ENCODE assay signal across 35 cellular contexts in the genomic region with DNA sequence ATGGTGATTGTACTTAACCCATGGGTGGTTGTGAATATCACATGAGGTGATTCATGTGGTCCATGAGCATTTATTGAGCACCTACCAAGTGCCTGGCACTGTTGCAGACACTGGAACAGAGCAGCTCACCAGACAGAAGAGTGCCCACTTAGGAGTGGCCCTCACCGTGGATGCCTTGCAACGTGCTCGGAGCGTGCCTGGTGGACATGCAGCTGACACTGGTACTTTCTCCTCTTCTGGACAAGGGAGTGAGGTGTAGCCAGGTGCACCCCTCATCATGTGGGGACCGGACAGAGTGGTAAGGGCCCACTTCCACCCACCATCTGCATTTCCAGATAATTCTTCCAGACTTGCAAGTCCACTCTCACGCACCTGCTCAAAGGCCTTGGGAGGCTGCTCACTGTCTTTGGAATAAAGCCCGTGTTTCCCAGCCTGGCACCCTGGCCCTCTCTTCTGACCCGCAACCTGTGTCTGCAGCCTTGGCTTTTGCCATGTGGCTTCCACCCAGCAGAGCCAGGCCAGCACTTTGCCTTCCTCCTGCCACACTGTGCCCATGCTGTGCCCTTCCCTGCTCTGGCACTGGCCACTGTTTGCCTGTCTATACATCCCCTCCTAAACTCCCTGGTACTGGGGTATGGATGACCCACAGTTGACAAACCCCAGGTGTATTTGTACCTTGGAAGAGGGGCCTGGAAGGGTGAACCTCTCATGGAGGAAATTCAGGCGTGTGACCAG.
"Had no signal": no experiment of that assay in that cellular context is flagged by ENCODE, and none has a peak within 500 bp of the region (broad histone marks: within the 10 kb centered on the region; RNA-seq: fewer than 3 reads in every experiment).

No MANE protein-coding gene starts in this region.

- H3K36me3 ChIP-seq: ascending aorta, brain microvascular endothelial cell, colonic mucosa, gastrocnemius medialis, neural progenitor cell, ovary, thoracic aorta, vagina had no signal

- H3K4me1 Mint-ChIP-seq: activated naive CD4-positive, alpha-beta T cell treated with anti-CD3 and anti-CD28 coated beads, Interleukin-2, amount 10 ng/mL, durations not matched to agents 7 days and 5 days; naive thymus-derived CD8-positive, alpha-beta T cell; neural progenitor cell had no signal

- H3K27ac Mint-ChIP-seq: activated CD4-positive, alpha-beta memory T cell treated with anti-CD3 and anti-CD28 coated beads for 36 hours; activated naive CD4-positive, alpha-beta T cell treated with anti-CD3 and anti-CD28 coated beads, Interleukin-2, amount 10 ng/mL, durations not matched to agents 7 days and 5 days; activated naive CD8-positive, alpha-beta T cell treated with anti-CD3 and anti-CD28 coated beads, Interleukin-2, amount 10 ng/mL, durations not matched to agents 7 days and 5 days; activated T-helper 1 cell treated with anti-CD3 and anti-CD28 coated beads, Interleukin-12 subunit alpha, Interleukin-12 subunit beta, Interleukin-2, Interleukin-4 antibody, amounts not matched to agents 30 ng/mL and 10 ng/mL and 1 ng/mL, durations not matched to agents 14 hours and 24 hours and 36 hours; effector memory CD8-positive, alpha-beta T cell; progenitor cell of endocrine pancreas; stimulated activated naive CD8-positive, alpha-beta T cell treated with anti-CD3 and anti-CD28 coated beads, Interleukin-15, Interleukin-2, amounts not matched to agents 100 ng/mL and 50 ng/mL, for 24 hours; T-helper 1 cell treated with Interleukin-12 subunit alpha and Interleukin-12 subunit beta and Interleukin-4 antibody, amounts not matched to agents 30 μg/mL and 1 μg/mL, for 36 hours had no signal

- H3K4me3 ChIP-seq: ascending aorta, colonic mucosa, dorsolateral prefrontal cortex, gastrocnemius medialis, hepatocyte, neural progenitor cell, ovary, smooth muscle cell, thoracic aorta, vagina had no signal

- H3K27me3 ChIP-seq: ascending aorta, brain microvascular endothelial cell, colonic mucosa, dorsolateral prefrontal cortex, gastrocnemius medialis, hepatocyte, neural progenitor cell, ovary, vagina had no signal

- ATAC-seq: effector memory CD8-positive, alpha-beta T cell; gastrocnemius medialis; left cardiac atrium; naive thymus-derived CD8-positive, alpha-beta T cell; sciatic nerve had no signal

- H3K9me3 Mint-ChIP-seq: activated CD4-positive, alpha-beta memory T cell treated with anti-CD3 and anti-CD28 coated beads for 36 hours; activated naive CD4-positive, alpha-beta T cell treated with anti-CD3 and anti-CD28 coated beads, Interleukin-2, amount 10 ng/mL, durations not matched to agents 7 days and 5 days; activated naive CD8-positive, alpha-beta T cell treated with anti-CD3 and anti-CD28 coated beads, Interleukin-2, amount 10 ng/mL, durations not matched to agents 7 days and 5 days; activated T-helper 1 cell treated with anti-CD3 and anti-CD28 coated beads, Interleukin-12 subunit alpha, Interleukin-12 subunit beta, Interleukin-2, Interleukin-4 antibody, amounts not matched to agents 30 ng/mL and 10 ng/mL and 1 ng/mL, durations not matched to agents 14 hours and 24 hours and 36 hours; effector memory CD8-positive, alpha-beta T cell; naive thymus-derived CD8-positive, alpha-beta T cell; neural progenitor cell; stimulated activated naive CD8-positive, alpha-beta T cell treated with anti-CD3 and anti-CD28 coated beads, Interleukin-15, Interleukin-2, amounts not matched to agents 100 ng/mL and 50 ng/mL, for 24 hours; T-helper 1 cell treated with Interleukin-12 subunit alpha and Interleukin-12 subunit beta and Interleukin-4 antibody, amounts not matched to agents 30 μg/mL and 1 μg/mL, for 36 hours had no signal

- H3K27me3 Mint-ChIP-seq: activated CD4-positive, alpha-beta memory T cell treated with anti-CD3 and anti-CD28 coated beads for 36 hours; stimulated activated naive CD8-positive, alpha-beta T cell treated with anti-CD3 and anti-CD28 coated beads, Interleukin-15, Interleukin-2, amounts not matched to agents 100 ng/mL and 50 ng/mL, for 24 hours had no signal

- H3K79me2 ChIP-seq: hepatocyte had no signal

- H3K36me3 Mint-ChIP-seq: activated CD4-positive, alpha-beta memory T cell treated with anti-CD3 and anti-CD28 coated beads for 36 hours; activated naive CD4-positive, alpha-beta T cell treated with anti-CD3 and anti-CD28 coated beads, Interleukin-2, amount 10 ng/mL, durations not matched to agents 7 days and 5 days; activated naive CD8-positive, alpha-beta T cell treated with anti-CD3 and anti-CD28 coated beads, Interleukin-2, amount 10 ng/mL, durations not matched to agents 7 days and 5 days; naive thymus-derived CD8-positive, alpha-beta T cell; neural progenitor cell had no signal

- DNase-seq: activated CD4-positive, alpha-beta memory T cell treated with anti-CD3 and anti-CD28 coated beads for 36 hours; activated CD4-positive, alpha-beta T cell treated with anti-CD3 and anti-CD28 coated beads for 4 hours; activated CD8-positive, alpha-beta memory T cell treated with anti-CD3 and anti-CD28 coated beads, Interleukin-2, amount 50 U/mL, for 4 hours; activated effector memory CD4-positive, alpha-beta T cell treated with anti-CD3 and anti-CD28 coated beads, Interleukin-2, amount 50 U/mL, for 16 hours; activated naive CD4-positive, alpha-beta T cell treated with anti-CD3 and anti-CD28 coated beads, Interleukin-2, amount 10 ng/mL, durations not matched to agents 7 days and 5 days; activated naive CD8-positive, alpha-beta T cell treated with anti-CD3 and anti-CD28 coated beads, Interleukin-2, amount 10 ng/mL, durations not matched to agents 7 days and 5 days; activated T-cell treated with anti-CD3 and anti-CD28 coated beads, Interleukin-2, amount 50 U/mL, for 1 hour; brain microvascular endothelial cell; colonic mucosa; effector memory CD8-positive, alpha-beta T cell; erythroblast; gastrocnemius medialis; islet precursor cell; left cardiac atrium; mesenchymal stem cell; naive thymus-derived CD8-positive, alpha-beta T cell; ovary; SK-N-SH; SW 1271; T-helper 9 cell; trophoblast cell had no signal

- H2AFZ ChIP-seq: hepatocyte, neural progenitor cell had no signal

- FAIRE-seq: TTC549 had no signal

- H3K4me1 ChIP-seq: ascending aorta, colonic mucosa, neural progenitor cell, vagina had no signal

- H3K27ac ChIP-seq: ascending aorta, brain microvascular endothelial cell, colonic mucosa, gastrocnemius medialis, hepatocyte, neural progenitor cell, ovary, thoracic aorta, vagina, VCaP had no signal

- H3K4me3 Mint-ChIP-seq: activated CD4-positive, alpha-beta memory T cell treated with anti-CD3 and anti-CD28 coated beads for 36 hours; activated naive CD4-positive, alpha-beta T cell treated with anti-CD3 and anti-CD28 coated beads, Interleukin-2, amount 10 ng/mL, durations not matched to agents 7 days and 5 days; activated naive CD8-positive, alpha-beta T cell treated with anti-CD3 and anti-CD28 coated beads, Interleukin-2, amount 10 ng/mL, durations not matched to agents 7 days and 5 days; activated T-helper 1 cell treated with anti-CD3 and anti-CD28 coated beads, Interleukin-12 subunit alpha, Interleukin-12 subunit beta, Interleukin-2, Interleukin-4 antibody, amounts not matched to agents 30 ng/mL and 10 ng/mL and 1 ng/mL, durations not matched to agents 14 hours and 24 hours and 36 hours; effector memory CD8-positive, alpha-beta T cell; naive thymus-derived CD8-positive, alpha-beta T cell; neural progenitor cell; stimulated activated naive CD8-positive, alpha-beta T cell treated with anti-CD3 and anti-CD28 coated beads, Interleukin-15, Interleukin-2, amounts not matched to agents 100 ng/mL and 50 ng/mL, for 24 hours; T-helper 1 cell treated with Interleukin-12 subunit alpha and Interleukin-12 subunit beta and Interleukin-4 antibody, amounts not matched to agents 30 μg/mL and 1 μg/mL, for 36 hours had no signal

- H3K9me3 ChIP-seq: ascending aorta, colonic mucosa, gastrocnemius medialis, ovary, SK-N-SH, thoracic aorta, vagina had no signal

- H3K4me2 ChIP-seq: hepatocyte, neural progenitor cell, SK-N-SH, smooth muscle cell had no signal
